In genomic region chr6:6918216-6918983, GRCh38 we compare ENCODE assay signal across 9 cellular contexts.
DNase-seq lines count a peak whose midpoint lies in the region; ATAC-seq, FAIRE-seq and TF ChIP-seq lines count a peak whose summit lies in the region.
"Had no signal": no experiment of that assay in that cellular context is flagged by ENCODE, and none has a peak within 500 bp of the region (broad histone marks: within the 10 kb centered on the region; RNA-seq: fewer than 3 reads in every experiment).

No MANE protein-coding gene starts in this region.

- no peak overlapping the region for H3K9ac ChIP-seq in neural progenitor cell

- no peaks in the 10 kb centered on the region for H3K9me3 Mint-ChIP-seq in neural progenitor cell

- no peaks in the 10 kb centered on the region for H4K20me1 ChIP-seq in neural progenitor cell (ENCODE audit: low read depth)

- no peak for FAIRE-seq in small intestine (lab: Jason Lieb, UNC)

- H3K4me3 ChIP-seq in gastrocnemius medialis: no peak overlapping the region
- no peak overlapping the region for H3K4me3 ChIP-seq in small intestine (ENCODE audit: low read depth in 1 of 2, low read length in 2 of 2)
- H3K4me3 ChIP-seq in neural progenitor cell: no peak overlapping the region

- in situ Hi-C loops in gastrocnemius medialis (cut with MboI; ENCODE audit: low sequenced_read_pairs in 4 of 4): loop anchor here in 3 of 4 donors (25.0 kb wide), 2 partner anchors 181 to 319 kb away; no protein-coding TSS in a partner anchor

- no peaks in the 10 kb centered on the region for H3F3A ChIP-seq in neural progenitor cell (ENCODE audit: low read depth)

- H3K27me3 Mint-ChIP-seq in neural progenitor cell (ENCODE audit: insufficient read depth, low read depth): no peaks in the 10 kb centered on the region

- no peak for TF ChIP-seq CTCF in gastrocnemius medialis (IDR thresholded peaks at IDR 0.05 in 4 of 5, conservative IDR thresholded peaks at IDR 0.05 in 1 of 5)
- TF ChIP-seq CTCF in neural progenitor cell (IDR thresholded peaks at IDR 0.05): no peak

- no peaks in the 10 kb centered on the region for H3K36me3 ChIP-seq in gastrocnemius medialis
- no peaks in the 10 kb centered on the region for H3K36me3 ChIP-seq in small intestine (ENCODE audit: control insufficient read depth in 2 of 2, insufficient read depth in 2 of 2, low read length in 2 of 2)
- no peaks in the 10 kb centered on the region for H3K36me3 ChIP-seq in neural progenitor cell

- intact Hi-C loops in gastrocnemius medialis (cut with DNase I; ENCODE audit: low total_unique reads): no loop called here

- H3K4me2 ChIP-seq in neural progenitor cell: no peak overlapping the region

- peaks cover 24% of the 10 kb centered on the region for H3K4me1 Mint-ChIP-seq in neural progenitor cell

- 56 to 67% (median 60%) methylated on average over 12 of the region's 12 CpGs for WGBS in small intestine, 3 donors

- H3K4me1 ChIP-seq in gastrocnemius medialis (peaks cover 51 to 64% of the 10 kb centered on the region in 2 donors), small intestine (ENCODE audit: control insufficient read depth in 2 of 2, insufficient read depth in 1 of 2, low read depth in 1 of 2, low read length in 1 of 2) (no peaks in the 10 kb centered on the region), neural progenitor cell (peaks cover 22% of the 10 kb centered on the region)

- no peak for TF ChIP-seq POLR2A in gastrocnemius medialis (IDR thresholded peaks at IDR 0.05)

- H3K27me3 ChIP-seq in gastrocnemius medialis (no peaks in the 10 kb centered on the region), small intestine (ENCODE audit: control insufficient read depth in 2 of 2, insufficient read depth in 2 of 2, low read length in 2 of 2) (no peaks in the 10 kb centered on the region), neural progenitor cell (no peaks in the 10 kb centered on the region)

- DNase-seq in HCEC 1CT: peak; percentile 42
- peak; percentile 90 for DNase-seq in MV-4-11 (lab: John Stamatoyannopoulos, UW)
- peak; percentile 52 for DNase-seq in activated T-helper 9 cell treated with anti-CD3 and anti-CD28 coated beads, Interleukin-2, amount 50 U/mL, for 16 hours (ENCODE audit: low read depth)
- DNase-seq in gastrocnemius medialis: peak in 1 of 2 donors; percentile 42
- DNase-seq in small intestine: no peak
- DNase-seq in neural progenitor cell (ENCODE audit: low spot score): no peak
- DNase-seq in SHP77 treated with DMSO at 0.1 percent for 48 hours (lab: John Stamatoyannopoulos, UW): no peak

- H3K79me2 ChIP-seq in neural progenitor cell (ENCODE audit: low read depth): no peaks in the 10 kb centered on the region

- H3K27ac ChIP-seq in gastrocnemius medialis (peak overlapping the region; percentile 80 to 96 (median 89)), small intestine (ENCODE audit: low read depth in 1 of 2, low read length in 1 of 2) (no peak overlapping the region), neural progenitor cell (no peak overlapping the region)

- H3K9me3 ChIP-seq in gastrocnemius medialis (no peaks in the 10 kb centered on the region), small intestine (ENCODE audit: control insufficient read depth, low read depth) (no peaks in the 10 kb centered on the region), neural progenitor cell (ENCODE audit: low read depth) (no peaks in the 10 kb centered on the region)

- ATAC-seq in GM18508 (IDR thresholded peaks at IDR 0.05; ENCODE audit: insufficient read depth, unreplicated experiment) (peak; percentile 72), gastrocnemius medialis (peak in 1 of 2 donors; percentile 25)
- ATAC-seq: Panc1 had no signal

- no peak overlapping the region for H3K27ac Mint-ChIP-seq in neural progenitor cell

- H3K36me3 Mint-ChIP-seq in neural progenitor cell: no peaks in the 10 kb centered on the region

- no peak overlapping the region for H2AFZ ChIP-seq in neural progenitor cell (replicated peaks)

- no peak overlapping the region for H3K4me3 Mint-ChIP-seq in neural progenitor cell

Comparison
In these comparisons a context has a peak if more than half of its experiments do, and no peak if none do; other contexts are left out.
1. DNase-seq: peak in HCEC 1CT (single experiment), MV-4-11 (single experiment) and activated T-helper 9 cell treated with anti-CD3 and anti-CD28 coated beads, Interleukin-2, amount 50 U/mL, for 16 hours (single experiment); none in small intestine (single experiment), neural progenitor cell (single experiment) and SHP77 treated with DMSO at 0.1 percent for 48 hours (single experiment).
2. H3K27ac ChIP-seq: peak in gastrocnemius medialis (4 of 4); none in small intestine (0 of 2) and neural progenitor cell (single experiment).